Comparison of ENCODE assay signal across 1 cellular context in the genomic region with DNA sequence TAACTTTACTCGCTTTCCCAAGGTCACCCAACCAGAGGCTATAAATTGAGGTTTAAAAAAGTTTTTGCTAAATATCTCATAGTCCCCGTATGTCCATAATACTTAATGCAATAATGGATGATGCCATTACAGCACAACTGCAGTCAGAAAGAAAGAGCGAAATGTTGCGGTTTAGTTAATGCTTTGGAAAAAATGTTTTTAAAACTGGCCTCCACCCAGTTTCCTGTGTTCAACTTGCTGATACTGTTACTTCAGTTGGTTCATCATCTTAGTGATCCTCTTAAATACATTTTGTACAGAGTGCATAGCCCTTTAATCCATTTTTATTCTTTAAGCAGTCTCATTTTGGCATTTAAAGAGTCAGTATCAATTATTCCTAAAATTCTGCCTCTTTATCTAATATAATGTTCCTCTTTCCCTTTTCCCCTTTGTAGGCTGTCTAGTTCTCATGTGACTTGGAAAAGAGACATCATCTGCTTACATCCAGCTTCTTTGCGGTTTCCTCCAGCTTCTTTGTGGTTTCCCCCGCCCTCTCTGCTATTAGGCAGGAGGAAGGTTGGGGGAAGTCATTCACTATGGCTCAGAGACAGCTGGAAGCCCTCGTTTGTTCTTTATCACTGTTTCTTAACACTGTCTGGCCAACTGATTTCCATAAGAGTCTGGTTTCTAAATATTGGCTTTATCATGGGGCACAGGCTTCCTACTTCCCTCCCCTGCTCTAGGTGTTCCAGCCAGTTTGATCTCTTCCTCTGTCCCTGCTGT.
TF ChIP-seq lines count a peak whose summit lies in the region.

No MANE protein-coding gene starts in this region.

TF ChIP-seq in K562, 482 proteins besides CTCF, POLR2A, EP300 and RAD21 (continued from another document):
- TF ChIP-seq, protein P1, sequence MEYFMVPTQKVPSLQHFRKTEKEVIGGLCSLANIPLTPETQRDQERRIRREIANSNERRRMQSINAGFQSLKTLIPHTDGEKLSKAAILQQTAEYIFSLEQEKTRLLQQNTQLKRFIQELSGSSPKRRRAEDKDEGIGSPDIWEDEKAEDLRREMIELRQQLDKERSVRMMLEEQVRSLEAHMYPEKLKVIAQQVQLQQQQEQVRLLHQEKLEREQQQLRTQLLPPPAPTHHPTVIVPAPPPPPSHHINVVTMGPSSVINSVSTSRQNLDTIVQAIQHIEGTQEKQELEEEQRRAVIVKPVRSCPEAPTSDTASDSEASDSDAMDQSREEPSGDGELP (CRISPR knock-in tag; IDR thresholded peaks at IDR 0.05; ENCODE audit: borderline replicate concordance), result peak; percentile 90
- TF ChIP-seq TCF3 (CRISPR knock-in tag; IDR thresholded peaks at IDR 0.05) (peak; percentile 96), LEF1 (IDR thresholded peaks at IDR 0.05) (peak; percentile 54; the same call in 1 of the 2 replicates), CCNT2 (IDR thresholded peaks at IDR 0.05; ENCODE audit: borderline replicate concordance, extremely low read depth, insufficient read length, low read depth, low read length) (peak; percentile 58), ZNF311 (CRISPR knock-in tag; IDR thresholded peaks at IDR 0.05) (0 out of 2 replicates have a peak, but pooled peaks have one; percentile 71), CBFA2T3 (IDR thresholded peaks at IDR 0.05) (peak; percentile 96), HDAC3 (IDR thresholded peaks at IDR 0.05; ENCODE audit: borderline replicate concordance, partially characterized antibody) (peak; percentile 84), BCL6 (CRISPR knock-in tag; IDR thresholded peaks at IDR 0.05) (no peak), TBL1XR1 (IDR thresholded peaks at IDR 0.05; ENCODE audit: low read length in 2 of 2) (peak in 1 of 2 experiments; percentile 50; a peak in 2 of 4 replicates), MEF2D (tag; conservative IDR thresholded peaks at IDR 0.05; ENCODE audit: low read depth) (peak; percentile 77), CHD2 (IDR thresholded peaks at IDR 0.05; ENCODE audit: low read depth, low read length) (no peak), FOXK1 (CRISPR knock-in tag; IDR thresholded peaks at IDR 0.05; ENCODE audit: borderline replicate concordance) (no peak), SAFB2 (IDR thresholded peaks at IDR 0.05; ENCODE audit: borderline replicate concordance, low read depth, low read length, severe bottlenecking) (no peak), ZNF318 (IDR thresholded peaks at IDR 0.05; ENCODE audit: borderline replicate concordance in 1 of 2, low read depth in 1 of 2) (peak in 1 of 2 experiments; percentile 72; a peak in 1 of 4 replicates), SMARCE1 (IDR thresholded peaks at IDR 0.05) (peak; percentile 80; the same call in 1 of the 2 replicates), HDAC2 (IDR thresholded peaks at IDR 0.05) (peak; percentile 72; the same call in 1 of the 2 replicates), TOE1 (IDR thresholded peaks at IDR 0.05; ENCODE audit: borderline replicate concordance) (peak; percentile 28; the same call in 1 of the 2 replicates), TOE1 (CRISPR knock-in tag; IDR thresholded peaks at IDR 0.05; ENCODE audit: borderline replicate concordance, low read depth) (no peak), HMBOX1 (IDR thresholded peaks at IDR 0.05) (peak; percentile 59), TEAD1 (CRISPR knock-in tag; IDR thresholded peaks at IDR 0.05) (peak in 1 of 2 experiments; percentile 83; a peak in 2 of 4 replicates), ZBTB8A (IDR thresholded peaks at IDR 0.05; ENCODE audit: partially characterized antibody) (no peak), C11orf30 (IDR thresholded peaks at IDR 0.05; ENCODE audit: low read depth) (no peak), POLR3A (IDR thresholded peaks at IDR 0.05; ENCODE audit: borderline replicate concordance, extremely low read depth, insufficient read depth, insufficient read length) (no peak), TEAD2 (tag; IDR thresholded peaks at IDR 0.05) (no peak), NR4A1 (CRISPR knock-in tag; IDR thresholded peaks at IDR 0.05) (no peak), NR4A1 (tag; IDR thresholded peaks at IDR 0.05) (peak; percentile 73; the same call in 1 of the 2 replicates), ZNF609 (CRISPR knock-in tag; IDR thresholded peaks at IDR 0.05; ENCODE audit: borderline replicate concordance) (0 out of 2 replicates have a peak, but pooled peaks have one; percentile 62), ETV5 (CRISPR knock-in tag; IDR thresholded peaks at IDR 0.05; ENCODE audit: low read depth) (peak; percentile 82), MAFK (IDR thresholded peaks at IDR 0.05; ENCODE audit: low read length) (no peak), ZNF444 (CRISPR knock-in tag; IDR thresholded peaks at IDR 0.05) (no peak), SOX6 (IDR thresholded peaks at IDR 0.05) (peak; percentile 86), STAT5A (IDR thresholded peaks at IDR 0.05; ENCODE audit: borderline replicate concordance, low read length) (peak; percentile 80), MYNN (IDR thresholded peaks at IDR 0.05) (peak; percentile 47; the same call in 1 of the 2 replicates), MYNN (CRISPR knock-in tag; IDR thresholded peaks at IDR 0.05) (no peak), ZNF12 (CRISPR knock-in tag; IDR thresholded peaks at IDR 0.05) (no peak), COPS2 (conservative IDR thresholded peaks at IDR 0.05) (no peak), ZC3H8 (IDR thresholded peaks at IDR 0.05) (no peak), HBP1 (CRISPR knock-in tag; IDR thresholded peaks at IDR 0.05) (no peak)
- TF ChIP-seq, protein P2, sequence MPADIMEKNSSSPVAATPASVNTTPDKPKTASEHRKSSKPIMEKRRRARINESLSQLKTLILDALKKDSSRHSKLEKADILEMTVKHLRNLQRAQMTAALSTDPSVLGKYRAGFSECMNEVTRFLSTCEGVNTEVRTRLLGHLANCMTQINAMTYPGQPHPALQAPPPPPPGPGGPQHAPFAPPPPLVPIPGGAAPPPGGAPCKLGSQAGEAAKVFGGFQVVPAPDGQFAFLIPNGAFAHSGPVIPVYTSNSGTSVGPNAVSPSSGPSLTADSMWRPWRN (IDR thresholded peaks at IDR 0.05; ENCODE audit: low read depth), result peak; percentile 66; the same call in 1 of the 2 replicates
- TF ChIP-seq, protein P3, sequence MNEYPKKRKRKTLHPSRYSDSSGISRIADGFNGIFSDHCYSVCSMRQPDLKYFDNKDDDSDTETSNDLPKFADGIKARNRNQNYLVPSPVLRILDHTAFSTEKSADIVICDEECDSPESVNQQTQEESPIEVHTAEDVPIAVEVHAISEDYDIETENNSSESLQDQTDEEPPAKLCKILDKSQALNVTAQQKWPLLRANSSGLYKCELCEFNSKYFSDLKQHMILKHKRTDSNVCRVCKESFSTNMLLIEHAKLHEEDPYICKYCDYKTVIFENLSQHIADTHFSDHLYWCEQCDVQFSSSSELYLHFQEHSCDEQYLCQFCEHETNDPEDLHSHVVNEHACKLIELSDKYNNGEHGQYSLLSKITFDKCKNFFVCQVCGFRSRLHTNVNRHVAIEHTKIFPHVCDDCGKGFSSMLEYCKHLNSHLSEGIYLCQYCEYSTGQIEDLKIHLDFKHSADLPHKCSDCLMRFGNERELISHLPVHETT (CRISPR knock-in tag; conservative IDR thresholded peaks at IDR 0.05 in 1 of 2, IDR thresholded peaks at IDR 0.05 in 1 of 2), result peak in 1 of 2 experiments; percentile 54; a peak in 1 of 4 replicates
TF ChIP-seq in K562: peak in this region for 102.
